ENCODE assay signal across 11 cellular contexts in genomic region chr10:33365871-33366411, GRCh38. TPM values are rescaled to one million over a fixed set of nuclear protein-coding genes. Genes with fewer than 3 reads are reported as not detected.
DNase-seq lines count a peak whose midpoint lies in the region; ATAC-seq and TF ChIP-seq lines count a peak whose summit lies in the region.
"Had no signal": no experiment of that assay in that cellular context is flagged by ENCODE, and none has a peak within 500 bp of the region (broad histone marks: within the 10 kb centered on the region; RNA-seq: fewer than 3 reads in every experiment).

No MANE protein-coding gene starts in this region.

- H3K36me3 ChIP-seq in Panc1 (ENCODE audit: control insufficient read depth, insufficient read depth, low read length) = no peaks in the 10 kb centered on the region
- H3K36me3 ChIP-seq: thoracic aorta had no signal

- peaks cover 18% of the 10 kb centered on the region for H3K4me1 Mint-ChIP-seq in activated naive CD4-positive, alpha-beta T cell treated with anti-CD3 and anti-CD28 coated beads for 36 hours (ENCODE audit: low read depth)
- H3K4me1 Mint-ChIP-seq in activated naive CD4-positive, alpha-beta T cell treated with anti-CD3 and anti-CD28 coated beads, Interleukin-2, amount 10 ng/mL, durations not matched to agents 7 days and 5 days = peaks cover 4% of the 10 kb centered on the region
- H3K4me1 Mint-ChIP-seq in dendritic cell treated with granulocyte-macrophage colony-stimulating factor and Interleukin-4, amounts not matched to agents 40 ng/mL and 50 ng/mL, for 4 days (ENCODE audit: low read depth) = peaks cover 43% of the 10 kb centered on the region

- H3K27me3 Mint-ChIP-seq in activated naive CD4-positive, alpha-beta T cell treated with anti-CD3 and anti-CD28 coated beads for 36 hours (ENCODE audit: low read depth) = peaks cover 22% of the 10 kb centered on the region
- H3K27me3 Mint-ChIP-seq in activated naive CD4-positive, alpha-beta T cell treated with anti-CD3 and anti-CD28 coated beads, Interleukin-2, amount 10 ng/mL, durations not matched to agents 7 days and 5 days = no peaks in the 10 kb centered on the region
- H3K27me3 Mint-ChIP-seq in dendritic cell treated with granulocyte-macrophage colony-stimulating factor and Interleukin-4, amounts not matched to agents 40 ng/mL and 50 ng/mL, for 4 days = no peaks in the 10 kb centered on the region

- CTCF ChIA-PET in activated naive CD4-positive, alpha-beta T cell treated with anti-CD3 and anti-CD28 coated beads for 36 hours (lab: Charles Lee) = interaction anchor here (1.5 kb wide), 1 partner anchor 10 kb away, joined by 4 read pairs; no protein-coding TSS in a partner anchor
- CTCF ChIA-PET in activated naive CD4-positive, alpha-beta T cell treated with anti-CD3 and anti-CD28 coated beads, Interleukin-2, amount 10 ng/mL, durations not matched to agents 7 days and 5 days (lab: Charles Lee) = interaction anchor here (1.0 to 1.1 kb wide), 3 partner anchors 31 to 1273 kb away, joined by 3 to 4 read pairs (median 3); partner anchors contain the start of gene NRP1
- CTCF ChIA-PET in Panc1 (lab: Charles Lee) = no interaction called here

- peak; percentile 53 for DNase-seq in activated naive CD4-positive, alpha-beta T cell treated with anti-CD3 and anti-CD28 coated beads for 36 hours
- DNase-seq in activated naive CD4-positive, alpha-beta T cell treated with anti-CD3 and anti-CD28 coated beads, Interleukin-2, amount 10 ng/mL, durations not matched to agents 7 days and 5 days = no peak
- DNase-seq in Panc1 (ENCODE audit: low read depth, low spot score) (no peak), SHP77 treated with DMSO at 0.1 percent for 48 hours (lab: John Stamatoyannopoulos, UW) (no peak), erythroblast (lab: John Stamatoyannopoulos, UW) (no peak)
- DNase-seq in stimulated activated CD4-positive, alpha-beta T cell treated with anti-CD3 and anti-CD28 coated beads, Interleukin-4, amount 100 ng/mL, for 24 hours = peak; percentile 39
- DNase-seq: Caco-2 had no signal

- POLR2A ChIA-PET in Panc1 (lab: Charles Lee) = no interaction called here

- H3K27ac Mint-ChIP-seq in activated naive CD4-positive, alpha-beta T cell treated with anti-CD3 and anti-CD28 coated beads for 36 hours = no peak overlapping the region
- no peak overlapping the region for H3K27ac Mint-ChIP-seq in activated naive CD4-positive, alpha-beta T cell treated with anti-CD3 and anti-CD28 coated beads, Interleukin-2, amount 10 ng/mL, durations not matched to agents 7 days and 5 days
- peak overlapping the region; percentile 90 for H3K27ac Mint-ChIP-seq in dendritic cell treated with granulocyte-macrophage colony-stimulating factor and Interleukin-4, amounts not matched to agents 40 ng/mL and 50 ng/mL, for 4 days

- TF ChIP-seq CTCF in Panc1 (IDR thresholded peaks at IDR 0.05) = no peak

- H3K36me3 Mint-ChIP-seq in activated naive CD4-positive, alpha-beta T cell treated with anti-CD3 and anti-CD28 coated beads for 36 hours (ENCODE audit: low read depth) = no peaks in the 10 kb centered on the region
- H3K36me3 Mint-ChIP-seq in activated naive CD4-positive, alpha-beta T cell treated with anti-CD3 and anti-CD28 coated beads, Interleukin-2, amount 10 ng/mL, durations not matched to agents 7 days and 5 days = no peaks in the 10 kb centered on the region
- peaks cover 6% of the 10 kb centered on the region for H3K36me3 Mint-ChIP-seq in dendritic cell treated with granulocyte-macrophage colony-stimulating factor and Interleukin-4, amounts not matched to agents 40 ng/mL and 50 ng/mL, for 4 days (ENCODE audit: low read depth)

- BruUV-seq in Panc1 (replicated peaks; lab: Mats Ljungman, UMichigan) = no TSS peak

- no peaks in the 10 kb centered on the region for H3K9me3 ChIP-seq in Panc1 (ENCODE audit: control insufficient read depth, insufficient read depth, low read depth, low read length)

- H3K4me1 ChIP-seq in Panc1 (ENCODE audit: control insufficient read depth, insufficient read depth, low read length) = no peaks in the 10 kb centered on the region
- H3K4me1 ChIP-seq: body of pancreas, Caco-2 had no signal

- no peaks in the 10 kb centered on the region for H3K9me3 Mint-ChIP-seq in activated naive CD4-positive, alpha-beta T cell treated with anti-CD3 and anti-CD28 coated beads for 36 hours
- peaks cover 8% of the 10 kb centered on the region for H3K9me3 Mint-ChIP-seq in activated naive CD4-positive, alpha-beta T cell treated with anti-CD3 and anti-CD28 coated beads, Interleukin-2, amount 10 ng/mL, durations not matched to agents 7 days and 5 days
- peaks cover 60% of the 10 kb centered on the region for H3K9me3 Mint-ChIP-seq in dendritic cell treated with granulocyte-macrophage colony-stimulating factor and Interleukin-4, amounts not matched to agents 40 ng/mL and 50 ng/mL, for 4 days

- in situ Hi-C loops in Panc1 (cut with HindIII; ENCODE audit: low pct_unique_long_range_greater_than_20kb, low sequenced_read_pairs) = no loop called here

- H3K4me3 ChIP-seq in Panc1 (ENCODE audit: low read depth in 2 of 2, low read length in 2 of 2) = no peak overlapping the region
- H3K4me3 ChIP-seq: body of pancreas, thoracic aorta had no signal

- H3K27me3 ChIP-seq in Panc1 (ENCODE audit: control insufficient read depth, insufficient read depth, low read length) = no peaks in the 10 kb centered on the region
- H3K27me3 ChIP-seq: body of pancreas had no signal

- ATAC-seq in Panc1 (peak; percentile 65; the same call in 1 of the 2 replicates), HG03139 (IDR thresholded peaks at IDR 0.05; ENCODE audit: unreplicated experiment) (no peak)
- ATAC-seq: body of pancreas had no signal

- intact Hi-C loops in activated naive CD4-positive, alpha-beta T cell treated with anti-CD3 and anti-CD28 coated beads for 36 hours (cut with micrococcal nuclease) = loop anchor here (1.0 to 5.0 kb wide), 7 partner anchors 11 to 1829 kb away; partner anchors contain the start of gene ITGB1
- intact Hi-C loops in Panc1 (cut with micrococcal nuclease; ENCODE audit: unreplicated experiment) = no loop called here
- intact Hi-C loops in dendritic cell treated with granulocyte-macrophage colony-stimulating factor and Interleukin-4, amounts not matched to agents 40 ng/mL and 50 ng/mL, for 4 days (cut with micrococcal nuclease) = no loop called here

- H3K27ac ChIP-seq in Panc1 (ENCODE audit: low read length) = no peak overlapping the region
- H3K27ac ChIP-seq: thoracic aorta had no signal

- no peak overlapping the region for H3K4me3 Mint-ChIP-seq in activated naive CD4-positive, alpha-beta T cell treated with anti-CD3 and anti-CD28 coated beads for 36 hours
- no peak overlapping the region for H3K4me3 Mint-ChIP-seq in activated naive CD4-positive, alpha-beta T cell treated with anti-CD3 and anti-CD28 coated beads, Interleukin-2, amount 10 ng/mL, durations not matched to agents 7 days and 5 days
- H3K4me3 Mint-ChIP-seq in dendritic cell treated with granulocyte-macrophage colony-stimulating factor and Interleukin-4, amounts not matched to agents 40 ng/mL and 50 ng/mL, for 4 days = no peak overlapping the region

- no peak for TF ChIP-seq POLR2A in erythroblast (IDR thresholded peaks at IDR 0.05; ENCODE audit: low read length)

RNA-seq across cellular contexts. Expression of gene NRP1, which starts 31.5 kb away (rescaled TPM):
- under 1 TPM in 1 of 2 experiments, not detected in 1; 0.10 TPM for total RNA-seq in activated naive CD4-positive, alpha-beta T cell treated with anti-CD3 and anti-CD28 coated beads for 36 hours
- total RNA-seq in Panc1 (2021; ENCODE audit: unreplicated experiment) = 93.4 TPM
- polyA plus RNA-seq in Panc1 (2012; ENCODE audit: insufficient read length) = 75.5 TPM

Comparison
In these comparisons a context has a peak if more than half of its experiments do, and no peak if none do; other contexts are left out.
1. DNase-seq: peak in activated naive CD4-positive, alpha-beta T cell treated with anti-CD3 and anti-CD28 coated beads for 36 hours (single experiment) and stimulated activated CD4-positive, alpha-beta T cell treated with anti-CD3 and anti-CD28 coated beads, Interleukin-4, amount 100 ng/mL, for 24 hours (single experiment); none in activated naive CD4-positive, alpha-beta T cell treated with anti-CD3 and anti-CD28 coated beads, Interleukin-2, amount 10 ng/mL, durations not matched to agents 7 days and 5 days (single experiment), Panc1 (single experiment), SHP77 treated with DMSO at 0.1 percent for 48 hours (single experiment) and erythroblast (0 of 2).
2. RNA of gene NRP1, which starts 31.5 kb away (total RNA-seq): 93.4 TPM in Panc1 (single experiment); 0.10 TPM in activated naive CD4-positive, alpha-beta T cell treated with anti-CD3 and anti-CD28 coated beads for 36 hours; every median in the first group is over 10 times any median in the second.